In the genomic region with DNA sequence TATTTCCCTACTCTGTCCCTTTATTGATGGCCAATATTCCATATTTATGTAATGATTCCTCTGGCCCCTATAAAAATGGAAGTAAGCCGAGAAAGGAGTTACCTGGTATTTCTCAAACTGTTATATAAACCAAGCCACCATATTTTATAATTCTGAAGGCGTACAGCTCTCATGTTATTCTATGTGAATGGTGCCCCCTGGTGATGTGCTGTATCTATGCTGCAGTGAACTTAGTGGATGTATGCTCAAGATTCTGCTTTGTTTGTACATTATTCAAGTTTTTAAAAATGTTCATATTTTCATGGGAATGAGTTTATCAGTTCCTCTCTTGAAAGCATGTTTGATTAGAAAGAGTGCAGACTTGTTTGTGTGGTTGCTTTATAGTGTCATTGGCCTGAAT, we compare ENCODE assay signal across 8 cellular contexts.
A peak's percentile ranks its signal among the peaks of the same experiment; 100 is the strongest.
DNase-seq lines count a peak whose midpoint lies in the region; ATAC-seq and TF ChIP-seq lines count a peak whose summit lies in the region.

No MANE protein-coding gene starts in this region.

- DNase-seq in GM03348 (ENCODE audit: low spot score): peak; percentile 46
- DNase-seq in NCI-H187 treated with DMSO at 0.1 percent for 48 hours (lab: John Stamatoyannopoulos, UW): peak; percentile 1
- peak; percentile 74 to 84 for DNase-seq in cardiac fibroblast (ENCODE audit: low read depth in 2 of 2)
- peak; percentile 56 to 73 for DNase-seq in lung microvascular endothelial cell (ENCODE audit: low read depth in 2 of 2)
- no peak for DNase-seq in COLO668 (lab: John Stamatoyannopoulos, UW; ENCODE audit: unreplicated experiment)
- DNase-seq in 8988T: no peak

- no peak for ATAC-seq in GM19328 (IDR thresholded peaks at IDR 0.05; ENCODE audit: unreplicated experiment)
- ATAC-seq in GM21447 (IDR thresholded peaks at IDR 0.05; ENCODE audit: unreplicated experiment): no peak

- H3K4me3 ChIP-seq in cardiac fibroblast (replicated peaks in 1 of 2; ENCODE audit: low read depth in 2 of 2, low read length in 2 of 2): no peak overlapping the region

- TF ChIP-seq CTCF in cardiac fibroblast (IDR thresholded peaks at IDR 0.05; ENCODE audit: low read depth, low read length): peak; percentile 70

Comparison
In these comparisons a context has a peak if more than half of its experiments do, and no peak if none do; other contexts are left out.
1. DNase-seq: peak in GM03348 (single experiment), NCI-H187 treated with DMSO at 0.1 percent for 48 hours (single experiment), cardiac fibroblast (2 of 2) and lung microvascular endothelial cell (2 of 2); none in COLO668 (single experiment) and 8988T (single experiment).